Comparison of ENCODE assay signal across 19 cellular contexts in genomic region chr16:67405336-67405735, GRCh38. TPM values are rescaled to one million over a fixed set of nuclear protein-coding genes. Genes with fewer than 3 reads are reported as not detected.
DNase-seq lines count a peak whose midpoint lies in the region; ATAC-seq and TF ChIP-seq lines count a peak whose summit lies in the region.
"Had no signal": no experiment of that assay in that cellular context is flagged by ENCODE, and none has a peak within 500 bp of the region (broad histone marks: within the 10 kb centered on the region; RNA-seq: fewer than 3 reads in every experiment).

No MANE protein-coding gene starts in this region.

- no peaks in the 10 kb centered on the region for H4K20me1 ChIP-seq in PC-3 (ENCODE audit: low read length)
- H4K20me1 ChIP-seq in osteoblast (ENCODE audit: insufficient read depth, low read length): no peaks in the 10 kb centered on the region

- H3K27me3 ChIP-seq in PC-3 (ENCODE audit: low read length) (no peaks in the 10 kb centered on the region), esophagus squamous epithelium (no peaks in the 10 kb centered on the region), osteoblast (ENCODE audit: insufficient read depth, low read length) (no peaks in the 10 kb centered on the region), upper lobe of right lung (no peaks in the 10 kb centered on the region)

- no peaks in the 10 kb centered on the region for H3K9me3 ChIP-seq in PC-3 (ENCODE audit: low read length)
- H3K9me3 ChIP-seq in esophagus squamous epithelium: no peaks in the 10 kb centered on the region
- no peaks in the 10 kb centered on the region for H3K9me3 ChIP-seq in osteoblast (ENCODE audit: low read depth, low read length)
- H3K9me3 ChIP-seq in upper lobe of right lung: no peaks in the 10 kb centered on the region

- H3K79me2 ChIP-seq in PC-3 (ENCODE audit: low read length) (no peaks in the 10 kb centered on the region), osteoblast (ENCODE audit: insufficient read depth, low read length) (peaks cover 7% of the 10 kb centered on the region)

- H3F3A ChIP-seq in PC-3 (ENCODE audit: low read length, unreplicated experiment): no peaks in the 10 kb centered on the region

- H3K9me2 ChIP-seq in PC-3 (replicated peaks; ENCODE audit: low read length): no peaks in the 10 kb centered on the region

- peak overlapping the region; percentile 44 for H3K4me2 ChIP-seq in PC-3 (ENCODE audit: low read length)
- H3K4me2 ChIP-seq in osteoblast (ENCODE audit: insufficient read depth, low read length): no peak overlapping the region

- H3K4me1 ChIP-seq in PC-3 (ENCODE audit: insufficient read depth, low read length) (peaks cover 34% of the 10 kb centered on the region), esophagus squamous epithelium (peaks cover 40 to 74% (median 47%) of the 10 kb centered on the region in 3 donors), osteoblast (ENCODE audit: insufficient read depth, low read length) (peaks cover 28% of the 10 kb centered on the region), upper lobe of right lung (peaks cover 4% of the 10 kb centered on the region)

- TF ChIP-seq POLR2A in esophagus squamous epithelium (IDR thresholded peaks at IDR 0.05): no peak

- H3K27me3 Mint-ChIP-seq in effector memory CD8-positive, alpha-beta T cell: peaks cover 4 to 53% of the 10 kb centered on the region in 2 donors

- H3K36me3 Mint-ChIP-seq in effector memory CD8-positive, alpha-beta T cell (ENCODE audit: insufficient read depth): no peaks in the 10 kb centered on the region
- H3K36me3 Mint-ChIP-seq: activated naive CD4-positive, alpha-beta T cell treated with anti-CD3 and anti-CD28 coated beads, Interleukin-2, amount 50 U/mL, for 72 hours; WTC11 had no signal

- TF ChIP-seq CTCF in PC-3 (conservative IDR thresholded peaks at IDR 0.05; ENCODE audit: low read depth, low read length) (no peak), esophagus squamous epithelium (IDR thresholded peaks at IDR 0.05) (no peak), osteoblast (IDR thresholded peaks at IDR 0.05; ENCODE audit: extremely low read depth, low read depth, low read length) (no peak), upper lobe of right lung (IDR thresholded peaks at IDR 0.05) (no peak)

- H3K4me3 Mint-ChIP-seq in effector memory CD8-positive, alpha-beta T cell: no peak overlapping the region
- H3K4me3 Mint-ChIP-seq: activated CD8-positive, alpha-beta T cell treated with anti-CD3 and anti-CD28 coated beads for 36 hours; activated T-cell treated with anti-CD3 and anti-CD28 coated beads, Interleukin-2, amount 50 U/mL, for 24 hours; neural crest cell; WTC11 had no signal

- WGBS in esophagus squamous epithelium, 2 donors: 48 to 68% methylated on average over 5 to 8 of the region's 8 CpGs

- no peaks in the 10 kb centered on the region for H3K4me1 Mint-ChIP-seq in effector memory CD8-positive, alpha-beta T cell (ENCODE audit: low read depth in 2 of 2)

- POLR2A ChIA-PET in PC-3 (lab: Charles Lee; ENCODE audit: unreplicated experiment): no interaction called here

- H3K27ac Mint-ChIP-seq in effector memory CD8-positive, alpha-beta T cell: no peak overlapping the region
- H3K27ac Mint-ChIP-seq: activated CD8-positive, alpha-beta T cell treated with anti-CD3 and anti-CD28 coated beads for 36 hours; activated naive CD4-positive, alpha-beta T cell treated with anti-CD3 and anti-CD28 coated beads, Interleukin-2, amount 50 U/mL, for 72 hours; activated T-cell treated with anti-CD3 and anti-CD28 coated beads, Interleukin-2, amount 50 U/mL, for 24 hours; WTC11 had no signal

- intact Hi-C loops in PC-3 (cut with micrococcal nuclease): no loop called here
- intact Hi-C loops in esophagus squamous epithelium (cut with DNase I): no loop called here
- intact Hi-C loops in upper lobe of right lung (cut with DNase I): no loop called here

- H2AFZ ChIP-seq in PC-3 (ENCODE audit: low read length) (no peak overlapping the region), osteoblast (ENCODE audit: low read length) (no peak overlapping the region)

- H3K4me3 ChIP-seq in PC-3 (ENCODE audit: low read length) (no peak overlapping the region), esophagus squamous epithelium (no peak overlapping the region), osteoblast (ENCODE audit: insufficient read depth, low read length) (no peak overlapping the region), upper lobe of right lung (no peak overlapping the region)

- CTCF ChIA-PET in PC-3 (lab: Charles Lee): no interaction called here

- TSS peak; percentile 56 for BruUV-seq in PC-3 (replicated peaks; lab: Mats Ljungman, UMichigan)

- H3K36me3 ChIP-seq in PC-3 (ENCODE audit: low read depth, low read length): no peaks in the 10 kb centered on the region
- no peaks in the 10 kb centered on the region for H3K36me3 ChIP-seq in esophagus squamous epithelium
- H3K36me3 ChIP-seq in osteoblast (ENCODE audit: insufficient read depth, low read length): no peaks in the 10 kb centered on the region
- no peaks in the 10 kb centered on the region for H3K36me3 ChIP-seq in upper lobe of right lung

- DNase-seq in PC-3 (no peak), esophagus squamous epithelium (lab: John Stamatoyannopoulos, UW) (no peak), osteoblast (ENCODE audit: insufficient read length, low spot score, missing footprints) (peak; percentile 64), upper lobe of right lung (no peak), GM19238 (ENCODE audit: insufficient read length, low spot score) (no peak)
- DNase-seq in effector memory CD8-positive, alpha-beta T cell: no peak
- DNase-seq: activated CD8-positive, alpha-beta T cell treated with anti-CD3 and anti-CD28 coated beads for 36 hours; activated T-cell treated with anti-CD3 and anti-CD28 coated beads, Interleukin-2, amount 50 U/mL, for 24 hours; AML-193; COR-L47; hippocampal formation; NCI-H1436 treated with DMSO at 0.1 percent for 48 hours; NCI-H2171 treated with DMSO at 0.1 percent for 48 hours; retina; T-helper 2 cell had no signal

- peak overlapping the region; percentile 21; the same call in 1 of the 2 replicates for H3K9ac ChIP-seq in PC-3 (ENCODE audit: low read length)

- ATAC-seq in PC-3 (no peak), upper lobe of right lung (no peak), GM18907 (IDR thresholded peaks at IDR 0.05; ENCODE audit: unreplicated experiment) (no peak)
- no peak for ATAC-seq in effector memory CD8-positive, alpha-beta T cell (replicated peaks)
- ATAC-seq: activated CD8-positive, alpha-beta T cell treated with anti-CD3 and anti-CD28 coated beads for 36 hours; activated naive CD4-positive, alpha-beta T cell treated with anti-CD3 and anti-CD28 coated beads, Interleukin-2, amount 50 U/mL, for 72 hours had no signal

- peak overlapping the region; percentile 96 for H3K27ac ChIP-seq in PC-3 (ENCODE audit: low read length)
- peak overlapping the region; percentile 83 to 94 (median 90) for H3K27ac ChIP-seq in esophagus squamous epithelium
- H3K27ac ChIP-seq in osteoblast (ENCODE audit: low read depth, low read length): no peak overlapping the region
- peak overlapping the region; percentile 70 for H3K27ac ChIP-seq in upper lobe of right lung

- H3K9me3 Mint-ChIP-seq in effector memory CD8-positive, alpha-beta T cell: no peaks in the 10 kb centered on the region
- H3K9me3 Mint-ChIP-seq: activated CD8-positive, alpha-beta T cell treated with anti-CD3 and anti-CD28 coated beads for 36 hours; activated naive CD4-positive, alpha-beta T cell treated with anti-CD3 and anti-CD28 coated beads, Interleukin-2, amount 50 U/mL, for 72 hours; activated T-cell treated with anti-CD3 and anti-CD28 coated beads, Interleukin-2, amount 50 U/mL, for 24 hours; neural crest cell; WTC11 had no signal

RNA-seq across cellular contexts. Expression of gene ZDHHC1, which starts 10.9 kb away (rescaled TPM):
- total RNA-seq in PC-3 (2014; rRNA removed) (4.8 and 5.1 TPM in 2 replicates), esophagus squamous epithelium (10 to 100 TPM in 1 of 4 donors, 1 to 10 TPM in 3; 2.5 to 11.1 (median 3.8) TPM), osteoblast (9.0 and 13.3 TPM in 2 replicates), upper lobe of right lung (11.1 TPM)

RNA-seq across cellular contexts. Expression of gene TPPP3, which starts 12.0 kb away (rescaled TPM):
- total RNA-seq in PC-3 (2014; rRNA removed): not detected in 2 replicates
- 10 to 100 TPM in 2 of 4 donors, 1 to 10 TPM in 2; 3.0 to 26.2 (median 8.2) TPM for total RNA-seq in esophagus squamous epithelium
- 0.59 and 0.72 TPM in 2 replicates for total RNA-seq in osteoblast
- 29.7 TPM for total RNA-seq in upper lobe of right lung
- total RNA-seq: activated CD8-positive, alpha-beta T cell treated with anti-CD3 and anti-CD28 coated beads for 36 hours; activated naive CD4-positive, alpha-beta T cell treated with anti-CD3 and anti-CD28 coated beads, Interleukin-2, amount 50 U/mL, for 72 hours had no signal

RNA-seq across cellular contexts. Expression of gene HSD11B2, which starts 25.6 kb away (rescaled TPM):
- 2.4 and 8.3 TPM in 2 replicates for total RNA-seq in PC-3 (2014; rRNA removed)
- 10 to 100 TPM in 1 of 4 donors, 1 to 10 TPM in 3; 2.1 to 13.0 (median 6.7) TPM for total RNA-seq in esophagus squamous epithelium
- total RNA-seq in osteoblast: not detected in 2 replicates
- total RNA-seq in upper lobe of right lung: 2.2 TPM
